ENCODE assay signal across 8 cellular contexts in genomic region chr2:127408004-127408806, GRCh38. TPM values are rescaled to one million over a fixed set of nuclear protein-coding genes. Genes with fewer than 3 reads are reported as not detected.
DNase-seq lines count a peak whose midpoint lies in the region; ATAC-seq and TF ChIP-seq lines count a peak whose summit lies in the region.

No MANE protein-coding gene starts in this region.

- DNase-seq in GF-D8 (lab: John Stamatoyannopoulos, UW) = peak; percentile 46
- peak; percentile 69 to 94 (median 92) for DNase-seq in NCI-H1417 (lab: John Stamatoyannopoulos, UW)
- DNase-seq in T1000 (lab: John Stamatoyannopoulos, UW) = peak; percentile 87
- DNase-seq in astrocyte of the cerebellum (ENCODE audit: low read depth) = peak; percentile 57
- peak; percentile 98 for DNase-seq in hepatocyte (ENCODE audit: low spot score)
- DNase-seq in renal cortical epithelial cell (ENCODE audit: low read depth) = peak; percentile 57
- DNase-seq in vagina (ENCODE audit: extremely low spot score in 2 of 2) = peak in 1 of 2 donors; percentile 90

- H3K9me3 ChIP-seq in hepatocyte (ENCODE audit: low read depth) = peaks cover 6% of the 10 kb centered on the region
- no peaks in the 10 kb centered on the region for H3K9me3 ChIP-seq in vagina

- intact Hi-C loops in vagina (cut with DNase I) = loop anchor here (2.0 kb wide), 1 partner anchor 21 kb away; the partner anchor contains the start of gene MAP3K2

- H4K20me1 ChIP-seq in hepatocyte (ENCODE audit: insufficient read depth, poor library complexity, severe bottlenecking) = no peaks in the 10 kb centered on the region

- H3K4me2 ChIP-seq in hepatocyte = peak overlapping the region; percentile 91

- 7% methylated on average over 37 of the region's 75 CpGs for WGBS in hepatocyte (ENCODE audit: low lambda C conversion rate, missing lambda C conversion rate)

- H3K9me2 ChIP-seq in hepatocyte (replicated peaks; ENCODE audit: insufficient read depth) = no peaks in the 10 kb centered on the region

- peak overlapping the region; percentile 57 for H2AFZ ChIP-seq in hepatocyte

- TF ChIP-seq CTCF in astrocyte of the cerebellum (IDR thresholded peaks at IDR 0.05; ENCODE audit: low read depth, low read length, missing control alignments) = no peak
- no peak for TF ChIP-seq CTCF in hepatocyte (IDR thresholded peaks at IDR 0.05; ENCODE audit: poor library complexity)
- TF ChIP-seq CTCF in vagina (IDR thresholded peaks at IDR 0.05) = no peak

- H3K4me1 ChIP-seq in hepatocyte (ENCODE audit: insufficient read depth) = peaks cover 26% of the 10 kb centered on the region
- H3K4me1 ChIP-seq in vagina = peaks cover 28% of the 10 kb centered on the region

- H3K79me2 ChIP-seq in hepatocyte = no peaks in the 10 kb centered on the region

- H3K27ac ChIP-seq in hepatocyte (peak overlapping the region; percentile 98), vagina (peak overlapping the region; percentile 96)

- no peaks in the 10 kb centered on the region for H3K27me3 ChIP-seq in hepatocyte
- H3K27me3 ChIP-seq in vagina = no peaks in the 10 kb centered on the region

- in situ Hi-C loops in astrocyte of the cerebellum (cut with HindIII; ENCODE audit: low sequenced_read_pairs) = no loop called here

- H3K36me3 ChIP-seq in hepatocyte (replicated peaks; ENCODE audit: insufficient read depth, low read depth) (no peaks in the 10 kb centered on the region), vagina (no peaks in the 10 kb centered on the region)

- H3K4me3 ChIP-seq in astrocyte of the cerebellum (ENCODE audit: low read depth, low read length) = peak overlapping the region; percentile 32
- H3K4me3 ChIP-seq in hepatocyte = peak overlapping the region; percentile 32
- H3K4me3 ChIP-seq in vagina = peak overlapping the region; percentile 50 to 66

- peak; percentile 79 for ATAC-seq in HG02588 (IDR thresholded peaks at IDR 0.05; ENCODE audit: unreplicated experiment)

- TF ChIP-seq POLR2A in vagina (IDR thresholded peaks at IDR 0.05) = peak in 1 of 2 donors; percentile 60

RNA-seq across cellular contexts. Expression of gene PROC, which starts 10.0 kb away (rescaled TPM):
- total RNA-seq in hepatocyte (42.6 and 62.3 TPM in 2 replicates), renal cortical epithelial cell (0.25 TPM in 1 of 2 replicates, not detected in the other), vagina (not detected)
- polyA plus RNA-seq in hepatocyte = 48.9 and 70.2 TPM in 2 replicates

RNA-seq across cellular contexts. Expression of gene MAP3K2, which starts 20.4 kb away (rescaled TPM):
- total RNA-seq in hepatocyte (42.9 and 52.5 TPM in 2 replicates), renal cortical epithelial cell (29.7 and 49.2 TPM in 2 replicates), vagina (36.6 TPM)
- polyA plus RNA-seq in hepatocyte = 28.5 and 35.7 TPM in 2 replicates

Comparison
In these comparisons a context has a peak if more than half of its experiments do, and no peak if none do; other contexts are left out.
1. RNA of gene PROC, which starts 10.0 kb away (total RNA-seq): 42.6 to 62.3 TPM in hepatocyte; 0.25 TPM in renal cortical epithelial cell and not detected in vagina (single experiment); every median in the first group is over 10 times any median in the second.
2. Peak in every context shown above with its lines, with median percentiles within 50 percentile points of each other: H3K4me3 ChIP-seq.